ENCODE assay signal across 8 cellular contexts in genomic region chr20:51021067-51022025, GRCh38. TPM values are rescaled to one million over a fixed set of nuclear protein-coding genes. Genes with fewer than 3 reads are reported as not detected.
DNase-seq lines count a peak whose midpoint lies in the region; ATAC-seq, FAIRE-seq and TF ChIP-seq lines count a peak whose summit lies in the region.

No MANE protein-coding gene starts in this region.

- no peaks in the 10 kb centered on the region for H3K9me2 ChIP-seq in HCT116 (ENCODE audit: insufficient read depth)

- H3K9me3 ChIP-seq in CD4-positive, alpha-beta T cell (ENCODE audit: control insufficient read depth, low read length): no peaks in the 10 kb centered on the region
- H3K9me3 ChIP-seq in HCT116 (ENCODE audit: control insufficient read depth in 1 of 2, insufficient read depth in 1 of 2, low read depth in 1 of 2, low read length in 2 of 2): no peaks in the 10 kb centered on the region
- no peaks in the 10 kb centered on the region for H3K9me3 ChIP-seq in small intestine (ENCODE audit: control insufficient read depth, low read depth)

- no peak for TF ChIP-seq CTCF in CD4-positive, alpha-beta T cell (IDR thresholded peaks at IDR 0.05)
- TF ChIP-seq CTCF in HCT116 (IDR thresholded peaks at IDR 0.05 in 2 of 3, conservative IDR thresholded peaks at IDR 0.05 in 1 of 3; ENCODE audit: borderline replicate concordance in 1 of 3, insufficient read depth in 1 of 3, low read depth in 2 of 3, low read length in 2 of 3) (no peak), brain (conservative IDR thresholded peaks at IDR 0.05) (no peak)

- CTCF ChIA-PET in CD4-positive, alpha-beta T cell (lab: Charles Lee): no interaction called here
- CTCF ChIA-PET in HCT116 (lab: Charles Lee): no interaction called here

- BruUV-seq in HCT116 (replicated peaks; lab: Mats Ljungman, UMichigan): TSS peak; percentile 40

- no peak for ATAC-seq in CD4-positive, alpha-beta T cell (ENCODE audit: poor library complexity)
- ATAC-seq in HCT116 (no peak), naive B cell (ENCODE audit: low read depth in 2 of 2) (peak in 1 of 2 donors; percentile 25), left ventricle myocardium superior (no peak), HG03135 (IDR thresholded peaks at IDR 0.05; ENCODE audit: unreplicated experiment) (no peak)

- POLR2A ChIA-PET in CD4-positive, alpha-beta T cell (lab: Charles Lee): no interaction called here
- POLR2A ChIA-PET in HCT116 (lab: Charles Lee): interaction anchor here (0.6 to 1.5 kb wide), 2 partner anchors 21 to 41 kb away, joined by 3 to 4 read pairs; no protein-coding TSS in a partner anchor

- no peaks in the 10 kb centered on the region for H3K9me3 Mint-ChIP-seq in CD4-positive, alpha-beta T cell
- no peaks in the 10 kb centered on the region for H3K9me3 Mint-ChIP-seq in brain
- H3K9me3 Mint-ChIP-seq in naive B cell: peaks cover 0 to 2% (median 0%) of the 10 kb centered on the region in 7 donors

- H3K36me3 ChIP-seq in HCT116 (ENCODE audit: control insufficient read depth in 1 of 2, insufficient read depth in 2 of 2, low read length in 2 of 2): no peaks in the 10 kb centered on the region
- no peaks in the 10 kb centered on the region for H3K36me3 ChIP-seq in small intestine (ENCODE audit: control insufficient read depth in 2 of 2, insufficient read depth in 2 of 2, low read length in 2 of 2)

- intact Hi-C loops in CD4-positive, alpha-beta T cell (cut with DNase I, micrococcal nuclease): no loop called here
- intact Hi-C loops in HCT116 (cut with micrococcal nuclease): no loop called here
- intact Hi-C loops in left ventricle myocardium superior (cut with micrococcal nuclease): no loop called here

- H3K27ac Mint-ChIP-seq in CD4-positive, alpha-beta T cell: no peak overlapping the region
- peak overlapping the region in 4 of 5 experiments; percentile 16 to 98 (median 38) for H3K27ac Mint-ChIP-seq in brain
- H3K27ac Mint-ChIP-seq in naive B cell: peak overlapping the region in 4 of 6 donors; percentile 12 to 87 (median 45)

- H4K20me1 ChIP-seq in HCT116 (ENCODE audit: insufficient read depth): no peaks in the 10 kb centered on the region

- no peak overlapping the region for H3K27ac ChIP-seq in CD4-positive, alpha-beta T cell (ENCODE audit: low read depth, low read length)
- H3K27ac ChIP-seq in HCT116 (ENCODE audit: low read depth, low read length): no peak overlapping the region
- H3K27ac ChIP-seq in small intestine (ENCODE audit: low read depth in 1 of 2, low read length in 1 of 2): no peak overlapping the region

- TF ChIP-seq RAD21 in HCT116 (IDR thresholded peaks at IDR 0.05; ENCODE audit: low read depth): no peak

- peaks cover 29% of the 10 kb centered on the region for H3K79me2 ChIP-seq in HCT116 (ENCODE audit: insufficient read depth, low read length)

- H2AFZ ChIP-seq in HCT116 (ENCODE audit: low read depth, low read length, poor library complexity, severe bottlenecking): no peak overlapping the region

- no peak for DNase-seq in CD4-positive, alpha-beta T cell
- DNase-seq in HCT116 (ENCODE audit: low read depth, low spot score): no peak
- no peak for DNase-seq in naive B cell
- DNase-seq in small intestine: no peak
- no peak for DNase-seq in left ventricle myocardium superior
- DNase-seq in occipital lobe (lab: John Stamatoyannopoulos, UW): no peak

- H3K4me2 ChIP-seq in HCT116 (ENCODE audit: low read length): peak overlapping the region; percentile 99

- TF ChIP-seq POLR2A in HCT116 (IDR thresholded peaks at IDR 0.05; ENCODE audit: borderline replicate concordance, extremely low read depth, insufficient read depth, insufficient read length): no peak

- peak overlapping the region; percentile 82 for H3K9ac ChIP-seq in HCT116 (ENCODE audit: low read length)

- no peak for FAIRE-seq in small intestine (lab: Jason Lieb, UNC)

- H3K4me3 Mint-ChIP-seq in CD4-positive, alpha-beta T cell: peak overlapping the region; percentile 32
- H3K4me3 Mint-ChIP-seq in brain: peak overlapping the region; percentile 75 to 89 (median 83)
- peak overlapping the region; percentile 66 to 96 (median 92) for H3K4me3 Mint-ChIP-seq in naive B cell

- WGBS in small intestine, 3 donors: 40 to 54% (median 51%) methylated on average over 16 of the region's 16 CpGs

- RAD21 ChIA-PET in HCT116 (lab: Charles Lee; ENCODE audit: low non-redundant PET in 1 of 2, low total read pairs in 2 of 2, uncharacterized antibody in 2 of 2, unreplicated experiment in 2 of 2): no interaction called here

- H3K4me1 Mint-ChIP-seq in CD4-positive, alpha-beta T cell (ENCODE audit: low read depth): peaks cover 13% of the 10 kb centered on the region
- H3K4me1 Mint-ChIP-seq in brain (peaks cover 65% of the 10 kb centered on the region), naive B cell (peaks cover 22 to 77% (median 31%) of the 10 kb centered on the region in 3 donors)

- no peaks in the 10 kb centered on the region for H3K36me3 Mint-ChIP-seq in CD4-positive, alpha-beta T cell (ENCODE audit: low read depth)
- H3K36me3 Mint-ChIP-seq in brain: no peaks in the 10 kb centered on the region
- peaks cover 0 to 11% of the 10 kb centered on the region in 2 donors for H3K36me3 Mint-ChIP-seq in naive B cell

- peaks cover 52% of the 10 kb centered on the region for H3K27me3 Mint-ChIP-seq in CD4-positive, alpha-beta T cell
- H3K27me3 Mint-ChIP-seq in brain: peaks cover 41% of the 10 kb centered on the region
- H3K27me3 Mint-ChIP-seq in naive B cell: peaks cover 9 to 68% (median 43%) of the 10 kb centered on the region in 3 donors

- peak overlapping the region; percentile 80 to 92 for H3K4me3 ChIP-seq in HCT116 (replicated peaks in 1 of 2; ENCODE audit: low read depth in 1 of 2, low read length in 2 of 2)
- H3K4me3 ChIP-seq in small intestine (ENCODE audit: low read depth in 1 of 2, low read length in 2 of 2): no peak overlapping the region

- H3K27me3 ChIP-seq in CD4-positive, alpha-beta T cell (ENCODE audit: control insufficient read depth, insufficient read depth, low read length): peaks cover 43% of the 10 kb centered on the region
- H3K27me3 ChIP-seq in HCT116 (ENCODE audit: insufficient read depth, low read length) (no peaks in the 10 kb centered on the region), small intestine (ENCODE audit: control insufficient read depth in 2 of 2, insufficient read depth in 2 of 2, low read length in 2 of 2) (peaks cover 0 to 28% of the 10 kb centered on the region in 2 donors)

- peaks cover 3 to 19% of the 10 kb centered on the region in 2 experiments; a peak in 3 of 4 replicates for H3K4me1 ChIP-seq in HCT116 (ENCODE audit: control insufficient read depth in 1 of 2, insufficient read depth in 2 of 2, low read length in 2 of 2)
- no peaks in the 10 kb centered on the region for H3K4me1 ChIP-seq in small intestine (ENCODE audit: control insufficient read depth in 2 of 2, insufficient read depth in 1 of 2, low read depth in 1 of 2, low read length in 1 of 2)

TF ChIP-seq in HCT116, 20 proteins besides CTCF, POLR2A, EP300 and RAD21 (continues in another document):
- TF ChIP-seq CBX3 (IDR thresholded peaks at IDR 0.05; ENCODE audit: low read depth): no peak
- no peak for TF ChIP-seq ELF1 (IDR thresholded peaks at IDR 0.05; ENCODE audit: borderline replicate concordance, low read depth)
- no peak for TF ChIP-seq ZFX (IDR thresholded peaks at IDR 0.05)
- TF ChIP-seq SRF (IDR thresholded peaks at IDR 0.05; ENCODE audit: low read depth): no peak
- no peak for TF ChIP-seq EGR1 (IDR thresholded peaks at IDR 0.05; ENCODE audit: low read depth)
- TF ChIP-seq YY1 (IDR thresholded peaks at IDR 0.05; ENCODE audit: extremely low read depth, insufficient replicate concordance, low read depth, low read length): no peak
- TF ChIP-seq JUND (IDR thresholded peaks at IDR 0.05): no peak
- TF ChIP-seq CEBPB (IDR thresholded peaks at IDR 0.05; ENCODE audit: low read depth): no peak
- TF ChIP-seq ZNF274 (IDR thresholded peaks at IDR 0.05; ENCODE audit: low read depth, low read length): no peak
- no peak for TF ChIP-seq MAX (IDR thresholded peaks at IDR 0.05)
- TF ChIP-seq ZBTB33 (IDR thresholded peaks at IDR 0.05; ENCODE audit: extremely low read depth, insufficient replicate concordance, low read length): no peak
- no peak for TF ChIP-seq ATF3 (IDR thresholded peaks at IDR 0.05)
- no peak for TF ChIP-seq EZH2 (IDR thresholded peaks at IDR 0.05)
- no peak for TF ChIP-seq EZH2phosphoT487 (IDR thresholded peaks at IDR 0.05; ENCODE audit: borderline replicate concordance)
- TF ChIP-seq FOSL1 (IDR thresholded peaks at IDR 0.05; ENCODE audit: low read depth): no peak
- TF ChIP-seq POLR2AphosphoS5 (IDR thresholded peaks at IDR 0.05; ENCODE audit: low read depth, low read length): no peak

RNA-seq across cellular contexts. Expression of gene KCNG1, which starts 1.6 kb away (rescaled TPM):
- total RNA-seq in CD4-positive, alpha-beta T cell: not detected
- 54.6 TPM for total RNA-seq in HCT116 (2021; ENCODE audit: unreplicated experiment)
- polyA plus RNA-seq in HCT116 (2012): 80.8 and 83.2 TPM in 2 replicates
- 2.1 TPM for polyA plus RNA-seq in brain (ENCODE audit: insufficient read depth, low read depth, low replicate concordance)
- polyA plus RNA-seq in naive B cell (ENCODE audit: low read depth in 6 of 6): 100 to 1,000 TPM in 4 of 6 donors, 10 to 100 TPM in 2; 32.3 to 184 (median 107) TPM
- polyA plus RNA-seq in small intestine: 1 to 10 TPM; 1.3 to 1.8 (median 1.4) TPM
- total RNA-seq in left ventricle myocardium superior: 0.37 TPM
- total RNA-seq in occipital lobe: 41.3 TPM

Comparison
In these comparisons a context has a peak if more than half of its experiments do, and no peak if none do; other contexts are left out.
1. H3K4me3 Mint-ChIP-seq: peak in every context shown above with its lines; median percentile 92 in naive B cell; 83 in brain; 32 in CD4-positive, alpha-beta T cell.
2. H3K4me3 ChIP-seq: peak in HCT116 (2 of 2); none in small intestine (0 of 2).
3. RNA of gene KCNG1, which starts 1.6 kb away (total RNA-seq): 54.6 TPM in HCT116 (single experiment) and 41.3 TPM in occipital lobe (single experiment); 0.37 TPM in left ventricle myocardium superior (single experiment) and not detected in CD4-positive, alpha-beta T cell; every median in the first group is over 10 times any median in the second.